1 cellular context compared by ENCODE assay signal in genomic region chr5:75348241-75348640, GRCh38.
TF ChIP-seq lines count a peak whose summit lies in the region.

No MANE protein-coding gene starts in this region.

TF ChIP-seq in GM12891, 5 proteins besides CTCF, POLR2A, EP300 and RAD21:
- TF ChIP-seq SPI1 (IDR thresholded peaks at IDR 0.05; ENCODE audit: low read depth, low read length) (no peak), POLR2AphosphoS5 (IDR thresholded peaks at IDR 0.05; ENCODE audit: low read depth, low read length) (no peak), PAX5 (IDR thresholded peaks at IDR 0.05; ENCODE audit: insufficient read depth, low read length, severe bottlenecking) (no peak), POU2F2 (IDR thresholded peaks at IDR 0.05; ENCODE audit: low read depth, low read length) (no peak), TAF1 (IDR thresholded peaks at IDR 0.05; ENCODE audit: low read depth, low read length) (no peak)
